10 cellular contexts compared by ENCODE assay signal in the genomic region with DNA sequence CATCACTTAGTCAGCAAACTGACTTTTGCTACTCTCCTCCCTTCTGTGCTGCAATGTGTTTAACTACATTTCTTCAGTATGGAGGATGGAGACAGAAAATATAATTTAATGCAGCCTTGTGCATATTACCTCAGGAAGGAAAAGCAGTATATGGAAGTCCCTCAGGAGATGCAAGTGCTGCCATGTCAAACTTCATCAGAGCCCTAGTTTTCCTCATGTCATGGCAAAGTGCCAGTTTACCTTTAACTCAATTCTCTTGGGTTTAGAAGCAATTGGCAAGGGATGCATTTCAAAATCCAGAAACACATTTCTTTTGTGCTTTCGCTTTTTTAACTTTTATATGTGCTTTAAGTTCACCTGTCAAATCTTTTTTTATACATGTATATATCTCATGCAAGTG.
"Had no signal": no experiment of that assay in that cellular context is flagged by ENCODE, and none has a peak within 500 bp of the region (broad histone marks: within the 10 kb centered on the region; RNA-seq: fewer than 3 reads in every experiment).

No MANE protein-coding gene starts in this region.

- H3K4me3 ChIP-seq: GM23248, GM23338, HAP-1 had no signal

- H3K4me2 ChIP-seq: GM23338 had no signal

- H3K9ac ChIP-seq: GM23248 had no signal

- H2AFZ ChIP-seq: GM23248, GM23338 had no signal

- H3K27ac ChIP-seq: GM23248 had no signal

- H3K9me3 ChIP-seq: HAP-1 had no signal

- H3K36me3 ChIP-seq: HAP-1 had no signal

- DNase-seq: GM23248, GOT3, H7, H9, HCEC 1CT, HFFc6 had no signal

- FAIRE-seq: H1 had no signal

- ATAC-seq: GM23338, HCT116 had no signal
